ENCODE assay signal across 13 cellular contexts in the genomic region with DNA sequence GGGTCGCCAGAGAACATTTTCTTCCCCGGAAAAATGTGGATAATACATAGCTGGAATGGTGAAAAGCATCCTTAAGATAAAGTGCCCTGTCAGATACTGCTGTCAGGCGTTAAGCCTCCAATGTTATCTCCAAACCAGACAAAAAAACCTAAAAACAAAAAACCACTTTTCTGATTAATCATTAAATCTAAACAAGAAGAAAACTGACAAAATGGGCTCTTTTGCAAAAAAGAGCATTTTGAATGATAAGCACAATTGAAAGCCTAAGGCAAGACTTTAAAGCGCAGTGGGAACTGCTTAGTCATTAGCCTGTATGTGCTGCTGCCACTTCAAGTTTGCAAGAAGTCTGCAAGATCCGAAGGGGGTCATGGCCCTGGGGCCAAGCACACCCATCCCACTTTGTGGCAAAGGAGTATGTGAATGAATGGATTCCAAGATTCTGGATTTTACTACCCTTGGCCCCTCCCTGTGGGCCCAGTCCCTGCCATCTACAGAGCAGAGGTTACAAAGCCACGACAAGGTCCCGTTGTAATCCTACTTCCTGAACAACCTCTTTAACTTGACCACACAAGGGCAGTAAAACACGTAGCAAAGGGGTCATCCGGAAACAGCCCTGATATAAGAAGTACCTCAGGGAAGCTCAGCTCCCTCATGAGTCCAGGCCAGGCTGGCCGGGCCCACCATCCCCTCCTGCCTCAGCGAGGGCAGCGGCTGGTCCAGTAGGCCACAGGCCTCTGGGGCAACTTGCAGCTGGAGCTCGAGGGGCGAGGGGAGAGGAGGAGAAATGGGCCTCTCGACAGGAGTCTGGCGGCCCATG. TPM values are rescaled to one million over a fixed set of nuclear protein-coding genes. Genes with fewer than 3 reads are reported as not detected.
DNase-seq lines count a peak whose midpoint lies in the region; ATAC-seq and TF ChIP-seq lines count a peak whose summit lies in the region.
"Had no signal": no experiment of that assay in that cellular context is flagged by ENCODE, and none has a peak within 500 bp of the region (broad histone marks: within the 10 kb centered on the region; RNA-seq: fewer than 3 reads in every experiment).

No MANE protein-coding gene starts in this region.

- in situ Hi-C loops in GM13977 (cut with MboI; ENCODE audit: low pct_unique_long_range_greater_than_20kb, low sequenced_read_pairs, unreplicated experiment) = no loop called here

- ATAC-seq in GM23338 (no peak), HG02678 (IDR thresholded peaks at IDR 0.05; ENCODE audit: unreplicated experiment) (no peak), HG03439 (IDR thresholded peaks at IDR 0.05; ENCODE audit: unreplicated experiment) (no peak)
- ATAC-seq in stimulated activated memory B cell treated with anti-CD40 and anti-IgM and Interleukin-4, amounts not matched to agents 10 μg/mL and 1 μg/mL and 100 μg/mL, for 72 hours = no peak

- H3K27ac ChIP-seq in GM23338 (ENCODE audit: low read depth) = no peak overlapping the region
- H3K27ac ChIP-seq: vagina, WERI-Rb-1 had no signal

- no peaks in the 10 kb centered on the region for H4K20me1 ChIP-seq in GM23338 (replicated peaks; ENCODE audit: insufficient read depth)

- no peaks in the 10 kb centered on the region for H3K9me3 Mint-ChIP-seq in GM23338
- H3K9me3 Mint-ChIP-seq in progenitor cell of endocrine pancreas (ENCODE audit: low read depth) = no peaks in the 10 kb centered on the region
- no peaks in the 10 kb centered on the region for H3K9me3 Mint-ChIP-seq in stimulated activated memory B cell treated with anti-CD40 and anti-IgM and Interleukin-4, amounts not matched to agents 10 μg/mL and 1 μg/mL and 100 μg/mL, for 72 hours

- no peaks in the 10 kb centered on the region for H3K36me3 ChIP-seq in GM23338 (ENCODE audit: insufficient read depth)
- H3K36me3 ChIP-seq: vagina had no signal

- H3K4me3 ChIP-seq in GM23338 = no peak overlapping the region
- H3K4me3 ChIP-seq: vagina had no signal

- TF ChIP-seq CTCF in GM23338 (conservative IDR thresholded peaks at IDR 0.05; ENCODE audit: low read depth in 2 of 2) (no peak), progenitor cell of endocrine pancreas (IDR thresholded peaks at IDR 0.05; ENCODE audit: unreplicated experiment) (no peak), GM13977 (IDR thresholded peaks at IDR 0.05; ENCODE audit: extremely low read depth, insufficient read depth, missing control alignments) (no peak)

- no peaks in the 10 kb centered on the region for H3F3A ChIP-seq in GM23338 (replicated peaks; ENCODE audit: low read depth)

- H3K4me3 Mint-ChIP-seq in GM23338 (no peak overlapping the region), progenitor cell of endocrine pancreas (ENCODE audit: low read depth) (no peak overlapping the region)
- H3K4me3 Mint-ChIP-seq in stimulated activated memory B cell treated with anti-CD40 and anti-IgM and Interleukin-4, amounts not matched to agents 10 μg/mL and 1 μg/mL and 100 μg/mL, for 72 hours = no peak overlapping the region

- H2AFZ ChIP-seq in GM23338 = no peak overlapping the region

- H3K9me2 ChIP-seq in GM23338 (ENCODE audit: insufficient read depth) = no peaks in the 10 kb centered on the region

- H3K27ac Mint-ChIP-seq in GM23338 (peak overlapping the region; percentile 79), progenitor cell of endocrine pancreas (peak overlapping the region; percentile 47)
- H3K27ac Mint-ChIP-seq in stimulated activated memory B cell treated with anti-CD40 and anti-IgM and Interleukin-4, amounts not matched to agents 10 μg/mL and 1 μg/mL and 100 μg/mL, for 72 hours = no peak overlapping the region

- H3K4me1 Mint-ChIP-seq in GM23338 (peaks cover 48% of the 10 kb centered on the region), progenitor cell of endocrine pancreas (ENCODE audit: low read depth) (peaks cover 26% of the 10 kb centered on the region)
- peaks cover 10% of the 10 kb centered on the region for H3K4me1 Mint-ChIP-seq in stimulated activated memory B cell treated with anti-CD40 and anti-IgM and Interleukin-4, amounts not matched to agents 10 μg/mL and 1 μg/mL and 100 μg/mL, for 72 hours

- peaks cover 12% of the 10 kb centered on the region for H3K79me2 ChIP-seq in GM23338 (replicated peaks; ENCODE audit: insufficient read depth)

- no peak for DNase-seq in GM23338 (ENCODE audit: low spot score)
- DNase-seq in SK-N-DZ (ENCODE audit: low spot score) = peak; percentile 31
- peak; percentile 45 for DNase-seq in fibroblast of peridontal ligament (ENCODE audit: extremely low read depth)
- DNase-seq in progenitor cell of endocrine pancreas (ENCODE audit: low spot score, unreplicated experiment) = no peak
- DNase-seq in GM13977 (ENCODE audit: low spot score) = no peak
- DNase-seq: activated gamma-delta T cell treated with Interleukin-2 at 50 U/mL for 16 hours; NCI-H446; stimulated activated CD4-positive, alpha-beta T cell treated with anti-CD3 and anti-CD28 coated beads, Interleukin-4, amount 100 ng/mL, for 1 hour; WERI-Rb-1 had no signal

- H3K27me3 Mint-ChIP-seq in GM23338 (ENCODE audit: insufficient read depth, low read depth, poor library complexity) (peaks cover 7% of the 10 kb centered on the region), progenitor cell of endocrine pancreas (no peaks in the 10 kb centered on the region)
- H3K27me3 Mint-ChIP-seq in stimulated activated memory B cell treated with anti-CD40 and anti-IgM and Interleukin-4, amounts not matched to agents 10 μg/mL and 1 μg/mL and 100 μg/mL, for 72 hours = peaks cover 8% of the 10 kb centered on the region

- no peaks in the 10 kb centered on the region for H3K36me3 Mint-ChIP-seq in GM23338 (ENCODE audit: low read depth)
- H3K36me3 Mint-ChIP-seq in progenitor cell of endocrine pancreas (ENCODE audit: insufficient read depth) = no peaks in the 10 kb centered on the region
- H3K36me3 Mint-ChIP-seq in stimulated activated memory B cell treated with anti-CD40 and anti-IgM and Interleukin-4, amounts not matched to agents 10 μg/mL and 1 μg/mL and 100 μg/mL, for 72 hours = no peaks in the 10 kb centered on the region

- no peak overlapping the region; the same call in 1 of the 2 replicates for H3K4me2 ChIP-seq in GM23338

- H3K4me1 ChIP-seq in GM23338 (ENCODE audit: insufficient read depth) = no peaks in the 10 kb centered on the region; the same call in 1 of the 2 replicates

- no peaks in the 10 kb centered on the region for H3K27me3 ChIP-seq in GM23338 (ENCODE audit: insufficient read depth)
- H3K27me3 ChIP-seq: vagina had no signal

TF ChIP-seq in GM23338, 12 proteins besides CTCF, POLR2A, EP300 and RAD21 (continues in another document):
- TF ChIP-seq JUNB (IDR thresholded peaks at IDR 0.05; ENCODE audit: unreplicated experiment) (no peak), EZH2 (IDR thresholded peaks at IDR 0.05; ENCODE audit: low read depth, unreplicated experiment) (no peak), POLR2AphosphoS5 (IDR thresholded peaks at IDR 0.05; ENCODE audit: low read depth) (no peak), ZNF331 (CRISPR knock-in tag; IDR thresholded peaks at IDR 0.05; ENCODE audit: low read depth) (no peak), NANOG (IDR thresholded peaks at IDR 0.05; ENCODE audit: borderline replicate concordance) (no peak), ZNF114 (CRISPR knock-in tag; IDR thresholded peaks at IDR 0.05) (no peak), EZH2phosphoT487 (IDR thresholded peaks at IDR 0.05; ENCODE audit: unreplicated experiment) (no peak)

RNA-seq across cellular contexts. Expression of a gene that starts 29.7 kb away (rescaled TPM):
- total RNA-seq in GM23338 (2014; rRNA removed; shearing (Covaris generic)) = 8.4 and 14.0 TPM in 2 replicates
- polyA plus RNA-seq in GM23338 (2016; fragmentation: Nextera tagmentation; extraction: Ambion mirVana) = 1.5 and 1.7 TPM in 2 replicates
- 8.5 and 9.6 TPM in 2 replicates for polyA plus RNA-seq in SK-N-DZ (2014; cell fraction: cytosol; rRNA removed)
- polyA plus RNA-seq in SK-N-DZ (2014; cell fraction: nucleus; rRNA removed) = 5.3 and 5.8 TPM in 2 replicates
- total RNA-seq in progenitor cell of endocrine pancreas = 22.5 and 23.9 TPM in 2 replicates

Comparison
In these comparisons a context has a peak if more than half of its experiments do, and no peak if none do; other contexts are left out.
1. DNase-seq: peak in SK-N-DZ (single experiment) and fibroblast of peridontal ligament (single experiment); none in GM23338 (single experiment), progenitor cell of endocrine pancreas (single experiment) and GM13977 (single experiment).